In genomic region chr6:39188101-39188455, GRCh38 we compare ENCODE assay signal across 23 cellular contexts. TPM values are rescaled to one million over a fixed set of nuclear protein-coding genes. Genes with fewer than 3 reads are reported as not detected.
"Had no signal": no experiment of that assay in that cellular context is flagged by ENCODE, and none has a peak within 500 bp of the region (broad histone marks: within the 10 kb centered on the region; RNA-seq: fewer than 3 reads in every experiment).

No MANE protein-coding gene starts in this region.

- H3K9me3 ChIP-seq: heart right ventricle, left ventricle myocardium inferior, right atrium auricular region, testis, upper lobe of right lung had no signal

- H3K27me3 Mint-ChIP-seq: activated CD8-positive, alpha-beta T cell treated with anti-CD3 and anti-CD28 coated beads for 36 hours; progenitor cell of endocrine pancreas had no signal

- H3K36me3 ChIP-seq: brain microvascular endothelial cell, heart right ventricle, left ventricle myocardium inferior, right atrium auricular region had no signal

- H3K4me1 Mint-ChIP-seq: activated B cell treated with CpG ODN at 0.5 μM for 24 hours had no signal

- H3K27ac Mint-ChIP-seq: activated B cell treated with CpG ODN at 0.5 μM for 24 hours, progenitor cell of endocrine pancreas had no signal

- H3K4me1 ChIP-seq: heart right ventricle, left ventricle myocardium inferior, right atrium auricular region, testis had no signal

- DNase-seq: activated B cell treated with CpG ODN at 0.5 μM for 24 hours; activated CD4-positive, alpha-beta T cell treated with anti-CD3 and anti-CD28 coated beads for 4 hours; anterior cingulate cortex; brain microvascular endothelial cell; central memory CD4-positive, alpha-beta T cell; effector CD4-positive, alpha-beta T cell; heart right ventricle; kidney glomerular epithelial cell; left ventricle myocardium inferior; mammary epithelial cell; midbrain; naive B cell; stimulated activated CD4-positive, alpha-beta T cell treated with anti-CD3 and anti-CD28 coated beads, Interleukin-4, amount 100 ng/mL, for 1 hour; SW 1271; testis; upper lobe of right lung had no signal

- H3K27me3 ChIP-seq: brain microvascular endothelial cell, right atrium auricular region, testis, upper lobe of right lung had no signal

- H3K36me3 Mint-ChIP-seq: naive B cell had no signal

- H3K27ac ChIP-seq: brain microvascular endothelial cell, coronary artery, heart right ventricle, left ventricle myocardium inferior, right atrium auricular region, skin epidermis, testis, upper lobe of right lung had no signal

- ATAC-seq: esophagus mucosa, heart right ventricle had no signal

- H3K9me3 Mint-ChIP-seq: activated B cell treated with CpG ODN at 0.5 μM for 24 hours; activated CD8-positive, alpha-beta T cell treated with anti-CD3 and anti-CD28 coated beads for 36 hours; naive B cell had no signal

- H3K4me3 ChIP-seq: coronary artery, heart right ventricle, left ventricle myocardium inferior, right atrium auricular region, skin epidermis, testis, upper lobe of right lung had no signal

- H3K4me3 Mint-ChIP-seq: activated B cell treated with CpG ODN at 0.5 μM for 24 hours; activated CD8-positive, alpha-beta T cell treated with anti-CD3 and anti-CD28 coated beads for 36 hours; naive B cell; neural crest cell had no signal

RNA-seq across cellular contexts. Expression of gene KCNK5, which starts 41.2 kb away (rescaled TPM):
- total RNA-seq: activated B cell treated with CpG ODN at 0.5 μM for 24 hours had no signal
